ENCODE assay signal across 17 cellular contexts in genomic region chr5:149154629-149155028, GRCh38. TPM values are rescaled to one million over a fixed set of nuclear protein-coding genes. Genes with fewer than 3 reads are reported as not detected.
DNase-seq lines count a peak whose midpoint lies in the region; ATAC-seq and TF ChIP-seq lines count a peak whose summit lies in the region.
"Had no signal": no experiment of that assay in that cellular context is flagged by ENCODE, and none has a peak within 500 bp of the region (broad histone marks: within the 10 kb centered on the region; RNA-seq: fewer than 3 reads in every experiment).

No MANE protein-coding gene starts in this region.

- H3K27me3 Mint-ChIP-seq in CD8-positive, alpha-beta T cell (ENCODE audit: low read depth): peaks cover 13% of the 10 kb centered on the region

- no peak overlapping the region for H3K4me3 ChIP-seq in heart left ventricle
- no peak overlapping the region for H3K4me3 ChIP-seq in SJSA1
- no peak overlapping the region for H3K4me3 ChIP-seq in right lobe of liver
- no peak overlapping the region for H3K4me3 ChIP-seq in upper lobe of right lung
- no peak overlapping the region for H3K4me3 ChIP-seq in CD8-positive, alpha-beta T cell (ENCODE audit: low read depth, low read length)
- H3K4me3 ChIP-seq: left lung had no signal

- no peak for ATAC-seq in heart left ventricle
- no peak for ATAC-seq in left ventricle myocardium superior
- ATAC-seq in right lobe of liver: no peak
- no peak for ATAC-seq in upper lobe of right lung
- ATAC-seq in CD8-positive, alpha-beta T cell: no peak
- ATAC-seq: HCT116; stimulated activated effector memory CD8-positive, alpha-beta T cell treated with anti-CD3 and anti-CD28 coated beads, Interleukin-12 subunit alpha, Interleukin-12 subunit beta, amount 100 ng/mL, for 72 hours had no signal

- H3K27ac ChIP-seq in heart left ventricle (peak overlapping the region; percentile 77 to 96 (median 87)), SJSA1 (peak overlapping the region; percentile 63), right lobe of liver (peak overlapping the region; percentile 82 to 90 (median 83)), upper lobe of right lung (peak overlapping the region; percentile 63)
- H3K27ac ChIP-seq in CD8-positive, alpha-beta T cell (ENCODE audit: low read depth, low read length): no peak overlapping the region

- no peak overlapping the region for H3K4me3 Mint-ChIP-seq in CD8-positive, alpha-beta T cell
- H3K4me3 Mint-ChIP-seq: activated naive CD8-positive, alpha-beta T cell treated with anti-CD3 and anti-CD28 coated beads, Interleukin-2, amount 10 ng/mL, durations not matched to agents 7 days and 5 days; CD4-positive, alpha-beta memory T cell; stimulated activated effector memory CD8-positive, alpha-beta T cell treated with anti-CD3 and anti-CD28 coated beads, Interleukin-12 subunit alpha, Interleukin-12 subunit beta, amount 100 ng/mL, for 72 hours had no signal

- H3K36me3 ChIP-seq in heart left ventricle: no peaks in the 10 kb centered on the region
- peaks cover 18% of the 10 kb centered on the region for H3K36me3 ChIP-seq in SJSA1
- H3K36me3 ChIP-seq in right lobe of liver: no peaks in the 10 kb centered on the region
- H3K36me3 ChIP-seq in upper lobe of right lung: no peaks in the 10 kb centered on the region
- no peaks in the 10 kb centered on the region for H3K36me3 ChIP-seq in CD8-positive, alpha-beta T cell (ENCODE audit: insufficient read depth, low read length)
- H3K36me3 ChIP-seq: left lung had no signal

- DNase-seq in heart left ventricle (no peak), left ventricle myocardium superior (no peak), SJSA1 (ENCODE audit: low read depth in 1 of 2, low spot score in 2 of 2) (no peak), right lobe of liver (no peak), upper lobe of right lung (no peak), SKM-1 (lab: John Stamatoyannopoulos, UW; ENCODE audit: unreplicated experiment) (no peak)
- no peak for DNase-seq in CD8-positive, alpha-beta T cell
- no peak for DNase-seq in stimulated activated CD8-positive, alpha-beta memory T cell treated with anti-CD3 and anti-CD28 coated beads, Interleukin-4, amount 100 ng/mL, for 48 hours
- DNase-seq: activated CD4-positive, alpha-beta T cell treated with anti-CD3 and anti-CD28 coated beads for 1 hour; activated naive CD8-positive, alpha-beta T cell treated with anti-CD3 and anti-CD28 coated beads, Interleukin-2, amount 10 ng/mL, durations not matched to agents 7 days and 5 days; CD4-positive, alpha-beta memory T cell; central memory CD4-positive, alpha-beta T cell; effector memory CD4-positive, alpha-beta T cell; T-helper 2 cell had no signal

- H3K36me3 Mint-ChIP-seq in CD8-positive, alpha-beta T cell: no peaks in the 10 kb centered on the region
- H3K36me3 Mint-ChIP-seq: activated naive CD8-positive, alpha-beta T cell treated with anti-CD3 and anti-CD28 coated beads, Interleukin-2, amount 10 ng/mL, durations not matched to agents 7 days and 5 days; CD4-positive, alpha-beta memory T cell; stimulated activated effector memory CD8-positive, alpha-beta T cell treated with anti-CD3 and anti-CD28 coated beads, Interleukin-12 subunit alpha, Interleukin-12 subunit beta, amount 100 ng/mL, for 72 hours had no signal

- H3K9me3 ChIP-seq in heart left ventricle (no peaks in the 10 kb centered on the region), SJSA1 (replicated peaks) (no peaks in the 10 kb centered on the region), right lobe of liver (no peaks in the 10 kb centered on the region), upper lobe of right lung (no peaks in the 10 kb centered on the region)
- H3K9me3 ChIP-seq in CD8-positive, alpha-beta T cell (ENCODE audit: low read length): no peaks in the 10 kb centered on the region
- H3K9me3 ChIP-seq: left lung had no signal

- 47 to 67% (median 52%) methylated on average over 1 of the region's 1 CpG for WGBS in heart left ventricle, 4 donors
- WGBS in right lobe of liver (ENCODE audit: insufficient coverage, low coverage, low lambda C conversion rate, missing lambda C conversion rate): 75% methylated on average over 1 of the region's 1 CpG

- TF ChIP-seq CTCF in heart left ventricle (IDR thresholded peaks at IDR 0.05): no peak
- no peak for TF ChIP-seq CTCF in right lobe of liver (IDR thresholded peaks at IDR 0.05)
- TF ChIP-seq CTCF in upper lobe of right lung (IDR thresholded peaks at IDR 0.05): no peak
- no peak for TF ChIP-seq CTCF in CD8-positive, alpha-beta T cell (IDR thresholded peaks at IDR 0.05)

- H3K4me1 Mint-ChIP-seq in CD8-positive, alpha-beta T cell (ENCODE audit: low read depth): no peaks in the 10 kb centered on the region
- H3K4me1 Mint-ChIP-seq: activated naive CD8-positive, alpha-beta T cell treated with anti-CD3 and anti-CD28 coated beads, Interleukin-2, amount 10 ng/mL, durations not matched to agents 7 days and 5 days; CD4-positive, alpha-beta memory T cell; stimulated activated effector memory CD8-positive, alpha-beta T cell treated with anti-CD3 and anti-CD28 coated beads, Interleukin-12 subunit alpha, Interleukin-12 subunit beta, amount 100 ng/mL, for 72 hours had no signal

- TF ChIP-seq POLR2A in heart left ventricle (IDR thresholded peaks at IDR 0.05): no peak
- TF ChIP-seq POLR2A in right lobe of liver (IDR thresholded peaks at IDR 0.05): no peak

- POLR2A ChIA-PET in CD8-positive, alpha-beta T cell (lab: Charles Lee): no interaction called here

- no peaks in the 10 kb centered on the region for H3K9me3 Mint-ChIP-seq in CD8-positive, alpha-beta T cell
- H3K9me3 Mint-ChIP-seq: activated naive CD8-positive, alpha-beta T cell treated with anti-CD3 and anti-CD28 coated beads, Interleukin-2, amount 10 ng/mL, durations not matched to agents 7 days and 5 days; CD4-positive, alpha-beta memory T cell; stimulated activated effector memory CD8-positive, alpha-beta T cell treated with anti-CD3 and anti-CD28 coated beads, Interleukin-12 subunit alpha, Interleukin-12 subunit beta, amount 100 ng/mL, for 72 hours had no signal

- CTCF ChIA-PET in CD8-positive, alpha-beta T cell (lab: Charles Lee): interaction anchor here (1.5 kb wide), 1 partner anchor 13 kb away, joined by 5 read pairs; the partner anchor contains the start of gene ABLIM3

- intact Hi-C loops in heart left ventricle (cut with DNase I) (loop anchor here in 2 of 10 donors (5.0 kb wide), 2 partner anchors 38 to 63 kb away; no protein-coding TSS in a partner anchor), left ventricle myocardium superior (cut with micrococcal nuclease) (no loop called here), right lobe of liver (cut with DNase I) (no loop called here), upper lobe of right lung (cut with DNase I) (no loop called here)
- intact Hi-C loops in CD8-positive, alpha-beta T cell (cut with DNase I, micrococcal nuclease): no loop called here

- H3K4me1 ChIP-seq in heart left ventricle: peaks cover 19 to 98% (median 88%) of the 10 kb centered on the region in 12 donors
- H3K4me1 ChIP-seq in SJSA1 (replicated peaks): peaks cover 73% of the 10 kb centered on the region
- peaks cover 0 to 92% (median 41%) of the 10 kb centered on the region in 4 donors for H3K4me1 ChIP-seq in right lobe of liver
- peaks cover 56% of the 10 kb centered on the region for H3K4me1 ChIP-seq in upper lobe of right lung
- H3K4me1 ChIP-seq in CD8-positive, alpha-beta T cell (ENCODE audit: insufficient read depth, low read length): no peaks in the 10 kb centered on the region

- no peak overlapping the region for H3K27ac Mint-ChIP-seq in CD8-positive, alpha-beta T cell
- H3K27ac Mint-ChIP-seq: activated naive CD8-positive, alpha-beta T cell treated with anti-CD3 and anti-CD28 coated beads, Interleukin-2, amount 10 ng/mL, durations not matched to agents 7 days and 5 days; CD4-positive, alpha-beta memory T cell; stimulated activated effector memory CD8-positive, alpha-beta T cell treated with anti-CD3 and anti-CD28 coated beads, Interleukin-12 subunit alpha, Interleukin-12 subunit beta, amount 100 ng/mL, for 72 hours had no signal

- H3K27me3 ChIP-seq in heart left ventricle (no peaks in the 10 kb centered on the region), SJSA1 (replicated peaks) (no peaks in the 10 kb centered on the region), right lobe of liver (no peaks in the 10 kb centered on the region), upper lobe of right lung (no peaks in the 10 kb centered on the region)
- no peaks in the 10 kb centered on the region for H3K27me3 ChIP-seq in CD8-positive, alpha-beta T cell (ENCODE audit: insufficient read depth, low read length)
- H3K27me3 ChIP-seq: left lung had no signal

RNA-seq across cellular contexts. Expression of gene ABLIM3, which starts 13.3 kb away (rescaled TPM):
- total RNA-seq in heart left ventricle (100 to 1,000 TPM in 4 of 9 donors, 10 to 100 TPM in 5; 70.0 to 175 (median 97.8) TPM), left ventricle myocardium superior (130 TPM), right lobe of liver (100 to 1,000 TPM in 4 of 6 experiments, 10 to 100 TPM in 2; 85.8 to 180 (median 125) TPM), upper lobe of right lung (31.9 TPM)
- polyA plus RNA-seq in heart left ventricle: 100 to 1,000 TPM in 1 of 2 donors, 10 to 100 TPM in 1; 43.2 to 103 TPM
- total RNA-seq in SJSA1 (2014; rRNA removed; shearing (Covaris generic)): 24.1 and 32.8 TPM in 2 replicates
- total RNA-seq in CD8-positive, alpha-beta T cell: not detected
- total RNA-seq: activated naive CD8-positive, alpha-beta T cell treated with anti-CD3 and anti-CD28 coated beads, Interleukin-2, amount 10 ng/mL, durations not matched to agents 7 days and 5 days; CD4-positive, alpha-beta memory T cell had no signal
- polyA plus RNA-seq: CD4-positive, alpha-beta memory T cell had no signal

Comparison
In these comparisons a context has a peak if more than half of its experiments do, and no peak if none do; other contexts are left out.
1. RNA of gene ABLIM3, which starts 13.3 kb away (total RNA-seq): 130 TPM in left ventricle myocardium superior (single experiment), 85.8 to 180 TPM in right lobe of liver, 70.0 to 175 TPM in heart left ventricle, 24.1 to 32.8 TPM in SJSA1 and 31.9 TPM in upper lobe of right lung (single experiment); not detected in CD8-positive, alpha-beta T cell; every median in the first group is over 10 times any median in the second.